In the genomic region with DNA sequence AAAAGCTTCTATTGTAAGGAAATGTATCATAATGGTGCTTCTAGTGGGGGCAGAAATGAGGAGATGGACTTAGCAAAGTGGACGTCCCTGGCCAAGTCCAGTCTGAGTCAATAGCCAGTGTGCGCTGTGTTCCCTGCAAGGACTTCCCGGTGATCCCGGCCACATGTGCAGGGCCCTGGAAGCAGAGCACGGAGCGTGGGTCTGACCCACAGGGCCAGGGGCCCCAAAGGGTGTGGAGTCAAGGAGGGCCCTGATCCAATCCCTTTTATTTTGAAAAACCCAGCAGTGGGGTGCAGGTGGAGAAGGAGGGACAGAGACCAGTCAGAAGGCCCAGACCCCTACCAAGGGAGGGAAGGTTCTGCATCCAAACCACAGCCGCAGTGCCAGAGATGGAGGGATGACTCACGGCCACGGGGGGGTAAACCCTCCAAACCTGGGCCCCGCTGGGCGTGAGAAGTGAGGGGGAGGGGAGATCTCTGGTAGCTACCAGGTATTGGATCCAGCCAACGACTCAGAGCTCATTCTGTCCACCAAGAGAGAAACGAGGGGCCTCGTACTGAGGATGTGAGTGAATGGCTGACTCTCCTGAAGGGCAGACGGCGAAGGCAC, we compare ENCODE assay signal across 26 cellular contexts. TPM values are rescaled to one million over a fixed set of nuclear protein-coding genes. Genes with fewer than 3 reads are reported as not detected.
"Had no signal": no experiment of that assay in that cellular context is flagged by ENCODE, and none has a peak within 500 bp of the region (broad histone marks: within the 10 kb centered on the region; RNA-seq: fewer than 3 reads in every experiment).

No MANE protein-coding gene starts in this region.

- H3K9me3 Mint-ChIP-seq: naive thymus-derived CD4-positive, alpha-beta T cell; stimulated activated naive B cell treated with anti-CD40 and anti-IgM and Interleukin-4, amounts not matched to agents 10 μg/mL and 1 μg/mL and 100 μg/mL, for 72 hours; stimulated activated naive CD8-positive, alpha-beta T cell treated with anti-CD3 and anti-CD28 coated beads, Interleukin-15, amount 100 ng/mL, for 72 hours had no signal

- H3K27ac Mint-ChIP-seq: endodermal cell; naive thymus-derived CD4-positive, alpha-beta T cell; nephron progenitor cell; stimulated activated naive B cell treated with anti-CD40 and anti-IgM and Interleukin-4, amounts not matched to agents 10 μg/mL and 1 μg/mL and 100 μg/mL, for 72 hours had no signal

- ATAC-seq: heart left ventricle; left lobe of liver; naive thymus-derived CD4-positive, alpha-beta T cell; sciatic nerve; stimulated activated naive B cell treated with anti-CD40 and anti-IgM and Interleukin-4, amounts not matched to agents 10 μg/mL and 1 μg/mL and 100 μg/mL, for 72 hours; stimulated activated naive CD8-positive, alpha-beta T cell treated with anti-CD3 and anti-CD28 coated beads, Interleukin-15, amount 100 ng/mL, for 72 hours; upper lobe of right lung had no signal

- H3K4me1 Mint-ChIP-seq: nephron progenitor cell had no signal

- H3K36me3 Mint-ChIP-seq: naive thymus-derived CD4-positive, alpha-beta T cell had no signal

- DNase-seq: colonic mucosa; dermis blood vessel endothelial cell; endodermal cell; heart left ventricle; hippocampal formation; islet precursor cell; mammary epithelial cell; naive thymus-derived CD4-positive, alpha-beta T cell; nephron progenitor cell; spleen; stimulated activated CD4-positive, alpha-beta T cell treated with anti-CD3 and anti-CD28 coated beads, Interleukin-15, amount 100 ng/mL, for 24 hours; stimulated activated CD4-positive, alpha-beta T cell treated with anti-CD3 and anti-CD28 coated beads, Interleukin-1b, Interleukin-23, amount 100 ng/mL, for 48 hours; stimulated activated CD4-positive, alpha-beta T cell treated with anti-CD3 and anti-CD28 coated beads, Interleukin-4, amount 100 ng/mL, for 24 hours; stimulated activated naive B cell treated with anti-CD40 and anti-IgM and Interleukin-4, amounts not matched to agents 10 μg/mL and 1 μg/mL and 100 μg/mL, for 72 hours; testis; upper lobe of right lung had no signal

- H3K36me3 ChIP-seq: colonic mucosa, heart left ventricle, neutrophil, spleen, tibial nerve, upper lobe of right lung had no signal

- H3K9me3 ChIP-seq: colonic mucosa, heart left ventricle, neutrophil, testis, tibial nerve, upper lobe of right lung had no signal

- H3K4me3 Mint-ChIP-seq: endodermal cell; naive thymus-derived CD4-positive, alpha-beta T cell; nephron progenitor cell; stimulated activated naive B cell treated with anti-CD40 and anti-IgM and Interleukin-4, amounts not matched to agents 10 μg/mL and 1 μg/mL and 100 μg/mL, for 72 hours; stimulated activated naive CD8-positive, alpha-beta T cell treated with anti-CD3 and anti-CD28 coated beads, Interleukin-15, amount 100 ng/mL, for 72 hours had no signal

- H3K4me1 ChIP-seq: colonic mucosa, testis, tibial nerve had no signal

- H3K27me3 ChIP-seq: colonic mucosa, heart left ventricle, spleen, testis, tibial nerve, upper lobe of right lung had no signal

- H3K4me3 ChIP-seq: colonic mucosa, heart left ventricle, spleen, testis, tibial nerve, upper lobe of right lung had no signal

- H3K27me3 Mint-ChIP-seq: stimulated activated naive B cell treated with anti-CD40 and anti-IgM and Interleukin-4, amounts not matched to agents 10 μg/mL and 1 μg/mL and 100 μg/mL, for 72 hours; stimulated activated naive CD8-positive, alpha-beta T cell treated with anti-CD3 and anti-CD28 coated beads, Interleukin-15, amount 100 ng/mL, for 72 hours had no signal

RNA-seq across cellular contexts. Expression of a gene that starts 57.2 kb away (rescaled TPM):
- total RNA-seq: dermis blood vessel endothelial cell, endothelial cell of umbilical vein, fibroblast of lung, glomerular endothelial cell, mammary epithelial cell, osteoblast, pulmonary artery endothelial cell had no signal
- polyA plus RNA-seq: endothelial cell of umbilical vein; fibroblast of lung; mammary epithelial cell; naive thymus-derived CD4-positive, alpha-beta T cell had no signal
